8 cellular contexts compared by ENCODE assay signal in the genomic region with DNA sequence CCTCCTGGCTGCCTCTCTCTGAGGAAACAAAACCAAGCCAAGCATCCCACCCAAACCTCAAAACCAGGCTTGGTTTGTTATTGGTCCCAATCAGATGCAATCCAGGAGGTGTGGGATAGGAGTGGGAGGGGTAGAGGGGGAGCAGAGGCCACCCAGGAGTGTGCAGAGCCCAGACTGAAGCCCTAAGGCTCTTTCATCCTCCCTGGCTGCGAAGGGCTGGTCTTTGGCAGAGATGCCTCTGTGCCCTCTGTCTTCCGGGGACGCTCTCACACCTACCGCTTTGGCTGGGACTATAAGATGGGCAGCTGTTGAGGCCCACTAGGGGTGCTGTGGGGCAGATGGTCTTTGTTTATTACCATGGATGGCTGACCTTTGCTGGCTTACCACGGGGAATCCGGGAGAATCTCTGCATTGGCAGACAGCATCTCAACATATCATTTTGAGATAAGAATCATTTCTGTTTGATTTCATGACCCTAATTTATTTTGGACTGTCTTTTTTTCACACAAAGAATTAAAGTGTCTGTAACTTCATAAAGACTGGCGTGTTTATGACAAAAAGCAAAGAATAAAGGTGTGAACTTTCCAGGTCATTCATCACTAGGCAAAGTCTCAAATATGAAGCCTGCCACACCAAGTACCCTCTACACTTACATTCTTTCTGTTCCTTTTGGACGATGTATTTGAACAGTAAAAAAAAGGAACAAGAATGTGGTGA. TPM values are rescaled to one million over a fixed set of nuclear protein-coding genes. Genes with fewer than 3 reads are reported as not detected.
DNase-seq lines count a peak whose midpoint lies in the region; ATAC-seq and TF ChIP-seq lines count a peak whose summit lies in the region.

No MANE protein-coding gene starts in this region.

- peaks cover 0 to 12% (median 0%) of the 10 kb centered on the region in 11 experiments; a peak in 8 of 22 replicates for H3K27me3 ChIP-seq in BLaER1 treated with 17β-estradiol and CSF1 and Interleukin-3, amounts not matched to agents 10 nM and 100 nM

- H3K4me1 ChIP-seq in BLaER1 treated with 17β-estradiol and CSF1 and Interleukin-3, amounts not matched to agents 10 nM and 100 nM: peaks cover 12 to 40% (median 25%) of the 10 kb centered on the region in 10 experiments

- WGBS in lower leg skin, 2 donors: 26 to 29% methylated on average over 8 of the region's 8 CpGs

- no peaks in the 10 kb centered on the region for H4K20me1 ChIP-seq in BLaER1 treated with 17β-estradiol and CSF1 and Interleukin-3, amounts not matched to agents 10 nM and 100 nM

- intact Hi-C loops in lower leg skin (cut with DNase I; ENCODE audit: low total_unique reads): no loop called here

- no peak overlapping the region for H3K9ac ChIP-seq in BLaER1 treated with 17β-estradiol and CSF1 and Interleukin-3, amounts not matched to agents 10 nM and 100 nM

- no peaks in the 10 kb centered on the region for H3K9me3 ChIP-seq in BLaER1 treated with 17β-estradiol and CSF1 and Interleukin-3, amounts not matched to agents 10 nM and 100 nM (replicated peaks in 1 of 11)

- H3K27ac ChIP-seq in BLaER1 treated with 17β-estradiol and CSF1 and Interleukin-3, amounts not matched to agents 10 nM and 100 nM: peak overlapping the region in 1 of 11 experiments; percentile 0; a peak in 1 of 22 replicates

- peak; percentile 48 for DNase-seq in NCI-H510A treated with DMSO at 0.1 percent for 48 hours (lab: John Stamatoyannopoulos, UW)
- DNase-seq in activated T-cell treated with anti-CD3 and anti-CD28 coated beads, Interleukin-2, amount 50 U/mL, for 48 hours: peak; percentile 45 to 48
- peak; percentile 80 for DNase-seq in glomerular visceral epithelial cell (ENCODE audit: extremely low spot score)
- peak; percentile 82 for DNase-seq in retina
- no peak for DNase-seq in lower leg skin (ENCODE audit: low spot score in 2 of 2)

- TF ChIP-seq POLR2A in lower leg skin (IDR thresholded peaks at IDR 0.05): no peak

- H3K4me3 ChIP-seq in BLaER1 treated with 17β-estradiol and CSF1 and Interleukin-3, amounts not matched to agents 10 nM and 100 nM: no peak overlapping the region
- H3K4me3 ChIP-seq in lower leg skin (ENCODE audit: low read depth, poor library complexity, severe bottlenecking): no peak overlapping the region

- ATAC-seq in GM18511 (IDR thresholded peaks at IDR 0.05; ENCODE audit: unreplicated experiment) (peak; percentile 87), HG03066 (IDR thresholded peaks at IDR 0.05; ENCODE audit: low read depth, unreplicated experiment) (peak; percentile 79)

- H3K36me3 ChIP-seq in BLaER1 treated with 17β-estradiol and CSF1 and Interleukin-3, amounts not matched to agents 10 nM and 100 nM: no peaks in the 10 kb centered on the region

- TF ChIP-seq CTCF in lower leg skin (IDR thresholded peaks at IDR 0.05): no peak

- peak overlapping the region in 7 of 11 experiments; percentile 3 to 57 (median 17); a peak in 6 of 22 replicates for H3K4me2 ChIP-seq in BLaER1 treated with 17β-estradiol and CSF1 and Interleukin-3, amounts not matched to agents 10 nM and 100 nM

RNA-seq across cellular contexts. Expression of gene DENND2A, which starts 6.5 kb away (rescaled TPM):
- 1 to 10 TPM in 3 of 4 donors, under 1 TPM in 1; 0.97 to 2.5 (median 2.2) TPM for total RNA-seq in lower leg skin

RNA-seq across cellular contexts. Expression of gene ADCK2, which starts 25.7 kb away (rescaled TPM):
- total RNA-seq in lower leg skin: 10 to 100 TPM; 48.0 to 65.9 (median 57.0) TPM

RNA-seq across cellular contexts. Expression of gene NDUFB2, which starts 49.4 kb away (rescaled TPM):
- total RNA-seq in lower leg skin: 100 to 1,000 TPM; 153 to 309 (median 188) TPM

Comparison
In these comparisons a context has a peak if more than half of its experiments do, and no peak if none do; other contexts are left out.
1. DNase-seq: peak in NCI-H510A treated with DMSO at 0.1 percent for 48 hours (single experiment), activated T-cell treated with anti-CD3 and anti-CD28 coated beads, Interleukin-2, amount 50 U/mL, for 48 hours (2 of 2), glomerular visceral epithelial cell (single experiment) and retina (single experiment); none in lower leg skin (0 of 2).